ENCODE assay signal across 8 cellular contexts in the genomic region with DNA sequence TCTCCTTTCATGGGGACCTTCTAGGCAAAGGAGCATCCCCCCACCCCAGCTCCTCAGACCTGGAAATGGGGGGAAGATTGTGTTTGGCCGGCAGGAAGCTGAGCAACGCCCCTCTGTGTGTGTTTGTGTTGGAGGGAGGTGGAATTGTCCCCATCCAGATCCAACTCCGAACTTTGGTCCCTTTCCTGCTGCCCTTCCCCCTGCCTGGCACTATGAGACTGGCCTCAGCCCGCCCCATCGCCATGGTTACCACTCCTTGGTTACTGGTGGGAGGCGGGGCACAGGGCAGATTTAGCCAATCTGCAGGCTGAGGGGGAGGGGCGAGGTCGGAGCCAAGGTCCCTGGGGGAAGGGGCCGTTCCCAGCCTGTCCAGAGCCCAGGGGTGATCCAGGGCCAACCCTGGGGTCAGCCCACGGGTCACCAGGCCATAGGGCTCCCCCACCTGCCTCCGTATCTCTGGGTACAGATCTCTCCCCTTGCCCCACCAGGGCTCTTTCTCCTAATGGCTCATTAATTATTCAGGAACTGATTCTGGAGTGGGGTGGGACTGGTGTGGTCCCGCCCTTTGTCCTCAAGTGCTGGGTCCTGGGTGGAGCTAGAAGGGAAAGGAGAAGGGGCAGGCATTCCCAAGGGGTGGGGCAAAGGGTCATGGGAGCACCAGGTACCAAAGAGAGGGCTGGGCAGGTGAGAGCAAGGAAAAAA.
A peak's percentile ranks its signal among the peaks of the same experiment; 100 is the strongest.
DNase-seq lines count a peak whose midpoint lies in the region; ATAC-seq and TF ChIP-seq lines count a peak whose summit lies in the region.

No MANE protein-coding gene starts in this region.

- peak overlapping the region; percentile 40; the same call in 1 of the 2 replicates for H3K4me2 ChIP-seq in MM.1S (ENCODE audit: low read depth, low read length)

- DNase-seq in MM.1S = peak; percentile 55
- DNase-seq in choroid plexus epithelial cell (ENCODE audit: low read depth) = peak; percentile 34
- DNase-seq in middle frontal gyrus (ENCODE audit: extremely low spot score, low spot score) = peak; percentile 44
- DNase-seq in activated effector memory CD4-positive, alpha-beta T cell treated with anti-CD3 and anti-CD28 coated beads, Interleukin-2, amount 50 U/mL, for 16 hours = no peak

- H3K4me3 ChIP-seq in MM.1S (ENCODE audit: low read length) (peak overlapping the region; percentile 19; the same call in 1 of the 2 replicates), choroid plexus epithelial cell (ENCODE audit: low read depth, low read length) (no peak overlapping the region)

- peak overlapping the region; percentile 96 for H3K27ac ChIP-seq in C4-2B
- H3K27ac ChIP-seq in MM.1S (ENCODE audit: low read length) = no peak overlapping the region

- H2AFZ ChIP-seq in MM.1S (ENCODE audit: low read length) = peak overlapping the region; percentile 57

- H3K79me2 ChIP-seq in MM.1S (ENCODE audit: low read length) = no peaks in the 10 kb centered on the region

- ATAC-seq in HG03097 (IDR thresholded peaks at IDR 0.05; ENCODE audit: low FRiP score, unreplicated experiment) (no peak), GM21619 (IDR thresholded peaks at IDR 0.05; ENCODE audit: unreplicated experiment) (no peak), GM18909 (IDR thresholded peaks at IDR 0.05; ENCODE audit: poor library complexity, unreplicated experiment) (no peak)

- no peaks in the 10 kb centered on the region for H3K9me2 ChIP-seq in MM.1S (replicated peaks; ENCODE audit: insufficient read depth, low read length)

- H4K20me1 ChIP-seq in MM.1S (ENCODE audit: insufficient read depth, low read length) = no peaks in the 10 kb centered on the region

- no peak for TF ChIP-seq CTCF in C4-2B (conservative IDR thresholded peaks at IDR 0.05)
- no peak for TF ChIP-seq CTCF in MM.1S (IDR thresholded peaks at IDR 0.05; ENCODE audit: low read length)
- no peak for TF ChIP-seq CTCF in choroid plexus epithelial cell (conservative IDR thresholded peaks at IDR 0.05; ENCODE audit: low read depth, low read length)

- H3F3A ChIP-seq in MM.1S (ENCODE audit: insufficient read depth, low read length) = no peaks in the 10 kb centered on the region

- 0 out of 2 replicates have a peak, but pooled peaks cover 7% of the 10 kb centered on the region for H3K4me1 ChIP-seq in MM.1S (ENCODE audit: low read length)

- H3K36me3 ChIP-seq in MM.1S (replicated peaks; ENCODE audit: insufficient read depth, low read length) = no peaks in the 10 kb centered on the region

- H3K9ac ChIP-seq in MM.1S (ENCODE audit: low read length) = peak overlapping the region; percentile 3; the same call in 1 of the 2 replicates

- H3K27me3 ChIP-seq in MM.1S (replicated peaks; ENCODE audit: insufficient read depth, low read length) = no peaks in the 10 kb centered on the region

- no peaks in the 10 kb centered on the region for H3K9me3 ChIP-seq in MM.1S (replicated peaks; ENCODE audit: insufficient read depth, low read length)
